ENCODE assay signal across 15 cellular contexts in the genomic region with DNA sequence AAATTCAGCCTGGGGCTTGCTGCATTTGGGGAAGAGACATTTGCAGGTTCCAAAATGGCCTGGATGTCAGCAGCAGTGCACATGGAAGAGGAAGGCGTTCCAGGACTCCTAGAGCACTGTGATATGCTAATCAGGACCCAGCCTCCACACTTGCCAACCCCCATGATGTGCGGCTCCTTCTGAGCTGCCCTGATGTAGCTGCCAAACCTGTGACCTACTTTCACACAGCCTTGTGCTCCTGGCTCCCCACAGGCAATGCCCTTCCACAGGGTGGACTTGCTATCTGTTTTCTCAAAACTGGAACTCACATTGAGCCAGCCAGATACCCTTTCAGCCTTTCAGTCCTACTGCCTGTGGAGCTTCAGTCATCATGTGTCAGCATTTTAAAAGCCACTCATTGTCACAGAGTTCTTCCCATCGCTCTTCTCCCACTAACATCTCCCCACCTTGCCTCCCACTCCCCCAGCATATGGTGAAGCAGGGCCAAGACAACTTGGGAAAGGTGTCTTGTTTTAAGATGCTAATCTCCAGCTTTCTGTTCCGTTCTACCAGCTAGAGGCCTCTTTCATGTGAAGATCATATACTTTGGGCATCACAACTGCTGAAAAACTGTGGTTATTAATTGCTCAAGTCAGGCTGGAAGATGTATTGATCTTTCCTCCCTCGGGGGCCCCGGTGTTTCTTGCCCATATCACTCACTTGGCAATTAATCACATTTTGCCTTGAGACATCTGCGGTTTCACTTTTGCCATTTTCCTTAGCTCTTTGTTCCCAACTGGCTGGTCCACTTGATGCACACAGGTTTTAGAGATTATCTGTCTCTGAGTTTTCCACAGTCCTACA.
DNase-seq lines count a peak whose midpoint lies in the region; ATAC-seq and TF ChIP-seq lines count a peak whose summit lies in the region.
"Had no signal": no experiment of that assay in that cellular context is flagged by ENCODE, and none has a peak within 500 bp of the region (broad histone marks: within the 10 kb centered on the region; RNA-seq: fewer than 3 reads in every experiment).

No MANE protein-coding gene starts in this region.

- intact Hi-C loops in esophagus muscularis mucosa (cut with DNase I), result no loop called here

- no peaks in the 10 kb centered on the region for H3K36me3 ChIP-seq in esophagus muscularis mucosa
- H3K36me3 ChIP-seq: colonic mucosa had no signal

- TF ChIP-seq POLR2A in esophagus muscularis mucosa (IDR thresholded peaks at IDR 0.05; ENCODE audit: low read depth), result no peak

- no peak overlapping the region for H3K27ac ChIP-seq in esophagus muscularis mucosa (replicated peaks in 1 of 4)
- H3K27ac ChIP-seq: colonic mucosa had no signal

- no peak for ATAC-seq in GM18519 (IDR thresholded peaks at IDR 0.05; ENCODE audit: low FRiP score, unreplicated experiment)

- H3K9me3 ChIP-seq in esophagus muscularis mucosa, result no peaks in the 10 kb centered on the region
- H3K9me3 ChIP-seq: BLaER1 treated with 17β-estradiol and CSF1 and Interleukin-3, amounts not matched to agents 10 nM and 100 nM; colonic mucosa had no signal

- peaks cover 0 to 17% (median 14%) of the 10 kb centered on the region in 4 donors for H3K4me1 ChIP-seq in esophagus muscularis mucosa
- H3K4me1 ChIP-seq: colonic mucosa had no signal

- in situ Hi-C loops in GM13976 (cut with MboI; ENCODE audit: low sequenced_read_pairs, unreplicated experiment), result no loop called here

- WGBS in esophagus muscularis mucosa, result 83% methylated on average over 6 of the region's 7 CpGs

- TF ChIP-seq EP300 in esophagus muscularis mucosa (IDR thresholded peaks at IDR 0.05), result no peak

- DNase-seq in NCI-H2171 treated with DMSO at 0.1 percent for 48 hours (lab: John Stamatoyannopoulos, UW) (peak; percentile 44), NCI-H2171 (lab: John Stamatoyannopoulos, UW) (no peak), esophagus muscularis mucosa (ENCODE audit: extremely low spot score) (peak; percentile 81), midbrain (lab: John Stamatoyannopoulos, UW) (peak; percentile 26), GM13976 (ENCODE audit: low spot score) (no peak), DMS53 (lab: John Stamatoyannopoulos, UW) (no peak)
- DNase-seq in stimulated activated CD4-positive, alpha-beta T cell treated with anti-CD3 and anti-CD28 coated beads, Interleukin-1b, Interleukin-23, amount 100 ng/mL, for 48 hours, result no peak
- DNase-seq: activated CD4-positive, alpha-beta T cell treated with anti-CD3 and anti-CD28 coated beads, Interleukin-2, amount 50 U/mL, for 1 hour; activated naive CD4-positive, alpha-beta T cell; colonic mucosa; NCI-H1436 treated with DMSO at 0.1 percent for 48 hours; NCI-H345; stimulated activated CD4-positive, alpha-beta T cell treated with anti-CD3 and anti-CD28 coated beads, Interleukin-2, amount 100 ng/mL, for 48 hours had no signal

- no peaks in the 10 kb centered on the region for H3K27me3 ChIP-seq in esophagus muscularis mucosa
- H3K27me3 ChIP-seq: BLaER1 treated with 17β-estradiol and CSF1 and Interleukin-3, amounts not matched to agents 10 nM and 100 nM; colonic mucosa had no signal

- no peak for TF ChIP-seq CTCF in esophagus muscularis mucosa (IDR thresholded peaks at IDR 0.05)
- TF ChIP-seq CTCF in GM13976 (IDR thresholded peaks at IDR 0.05; ENCODE audit: borderline replicate concordance, control extremely low read depth, extremely low read depth, insufficient read depth, missing control alignments), result no peak

- no peak overlapping the region for H3K4me3 ChIP-seq in esophagus muscularis mucosa
- H3K4me3 ChIP-seq: BLaER1 treated with 17β-estradiol and CSF1 and Interleukin-3, amounts not matched to agents 10 nM and 100 nM; colonic mucosa had no signal

Comparison
In these comparisons a context has a peak if more than half of its experiments do, and no peak if none do; other contexts are left out.
1. DNase-seq: peak in NCI-H2171 treated with DMSO at 0.1 percent for 48 hours (single experiment), esophagus muscularis mucosa (single experiment) and midbrain (single experiment); none in NCI-H2171 (single experiment), GM13976 (single experiment), stimulated activated CD4-positive, alpha-beta T cell treated with anti-CD3 and anti-CD28 coated beads, Interleukin-1b, Interleukin-23, amount 100 ng/mL, for 48 hours (single experiment) and DMS53 (single experiment).